ENCODE assay signal across 13 cellular contexts in the genomic region with DNA sequence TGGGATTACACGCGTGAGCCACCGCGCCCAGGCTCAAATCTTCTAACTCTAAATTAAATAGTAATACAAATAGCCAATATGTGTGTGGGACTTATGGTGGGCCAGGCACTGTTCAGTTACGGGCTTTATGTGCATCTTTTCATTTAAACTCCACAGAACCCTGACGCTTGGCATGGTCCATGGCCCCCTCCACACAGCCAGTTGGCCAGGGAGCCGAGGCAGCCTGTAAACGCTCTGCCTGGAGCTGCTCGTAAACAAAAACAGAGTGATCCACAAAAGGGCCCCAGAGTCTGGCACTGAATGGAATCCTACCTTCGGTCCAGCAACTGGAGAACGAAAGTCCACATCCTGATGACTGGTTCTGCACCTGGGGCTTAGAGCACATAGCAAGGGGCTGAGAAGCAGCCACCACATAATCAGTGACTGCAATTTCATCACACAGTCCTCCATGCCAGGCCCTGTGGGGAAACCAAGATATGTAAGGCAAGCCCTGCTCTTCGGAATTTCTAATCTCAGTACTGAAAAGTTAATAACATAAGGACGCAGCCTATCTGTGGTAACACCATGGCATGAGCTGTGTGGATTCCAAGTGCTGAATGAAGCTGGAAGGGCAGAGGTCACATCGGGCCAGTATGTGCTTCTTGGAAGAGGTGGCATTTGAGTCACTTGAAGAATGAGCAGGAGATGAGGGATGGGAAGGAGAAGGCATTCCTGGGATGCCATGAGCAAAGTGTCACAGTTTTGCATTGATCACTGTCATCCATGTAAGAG. TPM values are rescaled to one million over a fixed set of nuclear protein-coding genes. Genes with fewer than 3 reads are reported as not detected.
DNase-seq lines count a peak whose midpoint lies in the region; ATAC-seq and TF ChIP-seq lines count a peak whose summit lies in the region.
"Had no signal": no experiment of that assay in that cellular context is flagged by ENCODE, and none has a peak within 500 bp of the region (broad histone marks: within the 10 kb centered on the region; RNA-seq: fewer than 3 reads in every experiment).

No MANE protein-coding gene starts in this region.

- H3K4me1 Mint-ChIP-seq in GM23338: peaks cover 28% of the 10 kb centered on the region
- peaks cover 7 to 17% of the 10 kb centered on the region in 2 donors for H3K4me1 Mint-ChIP-seq in stimulated activated naive B cell treated with anti-CD40 and anti-IgM and Interleukin-4, amounts not matched to agents 10 μg/mL and 1 μg/mL and 100 μg/mL, for 72 hours

- no peak for ATAC-seq in GM23338
- ATAC-seq in GM18868 (IDR thresholded peaks at IDR 0.05; ENCODE audit: unreplicated experiment): no peak
- no peak for ATAC-seq in stimulated activated naive B cell treated with anti-CD40 and anti-IgM and Interleukin-4, amounts not matched to agents 10 μg/mL and 1 μg/mL and 100 μg/mL, for 72 hours (replicated peaks)

- peaks cover 17% of the 10 kb centered on the region for H3K79me1 ChIP-seq in trophoblast cell (ENCODE audit: low read length)

- no peak overlapping the region for H3K23ac ChIP-seq in trophoblast cell (ENCODE audit: low read length)

- H4K91ac ChIP-seq in trophoblast cell (ENCODE audit: low read depth, low read length): no peak overlapping the region

- no peak for TF ChIP-seq CTCF in GM23338 (conservative IDR thresholded peaks at IDR 0.05; ENCODE audit: low read depth in 2 of 2)

- H3K4me1 ChIP-seq in GM23338 (ENCODE audit: insufficient read depth) (peaks cover 7% of the 10 kb centered on the region; the same call in 1 of the 2 replicates), trophoblast cell (ENCODE audit: control insufficient read depth in 1 of 2, insufficient read depth in 2 of 2, low read length in 2 of 2) (peaks cover 29 to 36% of the 10 kb centered on the region in 2 experiments)

- no peak overlapping the region for H2BK5ac ChIP-seq in trophoblast cell (ENCODE audit: low read depth, low read length, poor library complexity)

- H3K36me3 Mint-ChIP-seq in GM23338 (ENCODE audit: low read depth): no peaks in the 10 kb centered on the region
- no peaks in the 10 kb centered on the region for H3K36me3 Mint-ChIP-seq in stimulated activated naive B cell treated with anti-CD40 and anti-IgM and Interleukin-4, amounts not matched to agents 10 μg/mL and 1 μg/mL and 100 μg/mL, for 72 hours
- H3K36me3 Mint-ChIP-seq: activated naive CD8-positive, alpha-beta T cell had no signal

- no peak overlapping the region for H3K4me3 Mint-ChIP-seq in GM23338
- no peak overlapping the region for H3K4me3 Mint-ChIP-seq in stimulated activated naive B cell treated with anti-CD40 and anti-IgM and Interleukin-4, amounts not matched to agents 10 μg/mL and 1 μg/mL and 100 μg/mL, for 72 hours
- H3K4me3 Mint-ChIP-seq: activated naive CD8-positive, alpha-beta T cell had no signal

- H3K9me3 ChIP-seq in trophoblast cell (ENCODE audit: insufficient read depth, low read depth, low read length): no peaks in the 10 kb centered on the region
- H3K9me3 ChIP-seq: upper lobe of left lung had no signal

- H2AFZ ChIP-seq in GM23338: no peak overlapping the region
- H2AFZ ChIP-seq in trophoblast cell (ENCODE audit: insufficient read depth, low read length, poor library complexity): no peak overlapping the region

- no peak overlapping the region for H4K12ac ChIP-seq in trophoblast cell (ENCODE audit: low read depth, low read length)

- H3K18ac ChIP-seq in trophoblast cell (ENCODE audit: low read length): no peak overlapping the region

- no peak overlapping the region for H3K14ac ChIP-seq in trophoblast cell (ENCODE audit: low read length)

- no peak overlapping the region for H2AK5ac ChIP-seq in trophoblast cell (ENCODE audit: low read length)

- H3K4me3 ChIP-seq in GM23338 (no peak overlapping the region), trophoblast cell (ENCODE audit: low read depth, low read length) (no peak overlapping the region)
- H3K4me3 ChIP-seq: upper lobe of left lung had no signal

- no peaks in the 10 kb centered on the region for H3K27me3 ChIP-seq in GM23338 (ENCODE audit: insufficient read depth)
- H3K27me3 ChIP-seq in trophoblast cell (ENCODE audit: insufficient read depth, low read length): no peaks in the 10 kb centered on the region
- H3K27me3 ChIP-seq: upper lobe of left lung had no signal

- H3K27ac Mint-ChIP-seq in GM23338: 0 out of 2 replicates have a peak overlapping the region, but pooled peaks have one; percentile 13
- H3K27ac Mint-ChIP-seq in stimulated activated naive B cell treated with anti-CD40 and anti-IgM and Interleukin-4, amounts not matched to agents 10 μg/mL and 1 μg/mL and 100 μg/mL, for 72 hours: no peak overlapping the region
- H3K27ac Mint-ChIP-seq: activated naive CD8-positive, alpha-beta T cell had no signal

- no peak overlapping the region for H2BK120ac ChIP-seq in trophoblast cell (ENCODE audit: insufficient read depth, low read length, poor library complexity)

- DNase-seq in GM23338 (ENCODE audit: low spot score): no peak
- DNase-seq in caudate nucleus (lab: John Stamatoyannopoulos, UW): no peak
- peak; percentile 99 for DNase-seq in trophoblast cell
- DNase-seq in T-helper 1 cell: no peak
- no peak for DNase-seq in stimulated activated naive B cell treated with anti-CD40 and anti-IgM and Interleukin-4, amounts not matched to agents 10 μg/mL and 1 μg/mL and 100 μg/mL, for 72 hours
- DNase-seq: activated CD4-positive, alpha-beta T cell treated with anti-CD3 and anti-CD28 coated beads for 48 hours; effector memory CD4-positive, alpha-beta T cell; KG1; NCI-H2227 treated with DMSO at 0.1 percent for 48 hours; nucleus accumbens; upper lobe of left lung had no signal

- H3K79me2 ChIP-seq in GM23338 (replicated peaks; ENCODE audit: insufficient read depth): no peaks in the 10 kb centered on the region
- peaks cover 3% of the 10 kb centered on the region for H3K79me2 ChIP-seq in trophoblast cell (ENCODE audit: control insufficient read depth, insufficient read depth, low read length, poor library complexity)

- H3K36me3 ChIP-seq in GM23338 (ENCODE audit: insufficient read depth) (no peaks in the 10 kb centered on the region), trophoblast cell (ENCODE audit: control insufficient read depth in 1 of 2, insufficient read depth in 2 of 2, low read length in 2 of 2) (no peaks in the 10 kb centered on the region)
- H3K36me3 ChIP-seq: upper lobe of left lung had no signal

- H3K27ac ChIP-seq in GM23338 (ENCODE audit: low read depth) (no peak overlapping the region), caudate nucleus (ENCODE audit: low read depth, low read length) (peak overlapping the region; percentile 36), trophoblast cell (ENCODE audit: low read depth, low read length) (peak overlapping the region; percentile 8)
- H3K27ac ChIP-seq: upper lobe of left lung had no signal

- no peaks in the 10 kb centered on the region for H3K9me2 ChIP-seq in GM23338 (ENCODE audit: insufficient read depth)

- no peaks in the 10 kb centered on the region for H4K20me1 ChIP-seq in GM23338 (replicated peaks; ENCODE audit: insufficient read depth)

- H4K8ac ChIP-seq in trophoblast cell (ENCODE audit: low read depth, low read length): no peak overlapping the region

- H3K27me3 Mint-ChIP-seq in GM23338 (ENCODE audit: insufficient read depth, low read depth, poor library complexity): peaks cover 9% of the 10 kb centered on the region
- peaks cover 0 to 8% of the 10 kb centered on the region in 2 donors for H3K27me3 Mint-ChIP-seq in stimulated activated naive B cell treated with anti-CD40 and anti-IgM and Interleukin-4, amounts not matched to agents 10 μg/mL and 1 μg/mL and 100 μg/mL, for 72 hours

- H3K9me3 Mint-ChIP-seq in GM23338: no peaks in the 10 kb centered on the region
- H3K9me3 Mint-ChIP-seq in stimulated activated naive B cell treated with anti-CD40 and anti-IgM and Interleukin-4, amounts not matched to agents 10 μg/mL and 1 μg/mL and 100 μg/mL, for 72 hours: no peaks in the 10 kb centered on the region

- no peak overlapping the region for H3K9ac ChIP-seq in trophoblast cell (ENCODE audit: low read length)

- WGBS in trophoblast cell (ENCODE audit: extremely low coverage, insufficient coverage, insufficient read length): no CpG with 5 or more reads among the region's 14 CpGs

- peaks cover 7% of the 10 kb centered on the region; the same call in 1 of the 2 replicates for H3F3A ChIP-seq in GM23338 (replicated peaks; ENCODE audit: low read depth)

- H2BK12ac ChIP-seq in trophoblast cell (ENCODE audit: low read length): no peak overlapping the region

- no peak overlapping the region for H3K4ac ChIP-seq in trophoblast cell (ENCODE audit: low read depth, low read length)

- H3K4me2 ChIP-seq in GM23338 (no peak overlapping the region), trophoblast cell (ENCODE audit: low read length) (peak overlapping the region; percentile 5)

TF ChIP-seq in GM23338, 12 proteins besides CTCF, POLR2A, EP300 and RAD21 (continues in another document):
- TF ChIP-seq POLR2AphosphoS5 (IDR thresholded peaks at IDR 0.05; ENCODE audit: low read depth) (no peak), EZH2phosphoT487 (IDR thresholded peaks at IDR 0.05; ENCODE audit: unreplicated experiment) (no peak), EZH2 (IDR thresholded peaks at IDR 0.05; ENCODE audit: low read depth, unreplicated experiment) (no peak), STAT1 (IDR thresholded peaks at IDR 0.05; ENCODE audit: unreplicated experiment) (no peak), NANOG (IDR thresholded peaks at IDR 0.05; ENCODE audit: borderline replicate concordance) (no peak), JUNB (IDR thresholded peaks at IDR 0.05; ENCODE audit: unreplicated experiment) (no peak)

RNA-seq across cellular contexts. Expression of a gene that starts 13.5 kb away (rescaled TPM):
- total RNA-seq in GM23338 (2014; rRNA removed; shearing (Covaris generic)): 3.6 and 5.3 TPM in 2 replicates
- polyA plus RNA-seq in GM23338 (2016; fragmentation: Nextera tagmentation; extraction: Ambion mirVana): 4.6 and 5.8 TPM in 2 replicates
- 33.2 and 33.6 TPM in 2 replicates for polyA plus RNA-seq in trophoblast cell (2013)

RNA-seq across cellular contexts. Expression of a gene that starts 20.1 kb away (rescaled TPM):
- total RNA-seq in GM23338 (2014; rRNA removed; shearing (Covaris generic)): not detected in 2 replicates
- polyA plus RNA-seq in GM23338 (2016; fragmentation: Nextera tagmentation; extraction: Ambion mirVana): 1.7 and 2.6 TPM in 2 replicates
- 0.14 TPM in 1 of 2 replicates, not detected in the other for polyA plus RNA-seq in trophoblast cell (2013)

RNA-seq across cellular contexts. Expression of a gene that starts 27.8 kb away (rescaled TPM):
- total RNA-seq in GM23338 (2014; rRNA removed; shearing (Covaris generic)): 0.43 and 1.1 TPM in 2 replicates
- 0.30 and 0.74 TPM in 2 replicates for polyA plus RNA-seq in GM23338 (2016; fragmentation: Nextera tagmentation; extraction: Ambion mirVana)
- polyA plus RNA-seq in trophoblast cell (2013): 10.8 and 11.8 TPM in 2 replicates

RNA-seq across cellular contexts. Expression of a gene that starts 43.7 kb away (rescaled TPM):
- 237 and 244 TPM in 2 replicates for total RNA-seq in GM23338 (2014; rRNA removed; shearing (Covaris generic))
- 46.7 and 55.3 TPM in 2 replicates for polyA plus RNA-seq in GM23338 (2016; fragmentation: Nextera tagmentation; extraction: Ambion mirVana)
- 119 and 120 TPM in 2 replicates for polyA plus RNA-seq in trophoblast cell (2013)

RNA-seq across cellular contexts. Expression of a gene that starts 48.5 kb away (rescaled TPM):
- total RNA-seq in GM23338 (2014; rRNA removed; shearing (Covaris generic)): 27.1 and 28.4 TPM in 2 replicates
- 19.5 and 20.3 TPM in 2 replicates for polyA plus RNA-seq in GM23338 (2016; fragmentation: Nextera tagmentation; extraction: Ambion mirVana)
- polyA plus RNA-seq in trophoblast cell (2013): 10.1 and 11.0 TPM in 2 replicates

Comparison
In these comparisons a context has a peak if more than half of its experiments do, and no peak if none do; other contexts are left out.
1. DNase-seq: peak in trophoblast cell (2 of 2); none in GM23338 (single experiment), caudate nucleus (0 of 61), T-helper 1 cell (0 of 5) and stimulated activated naive B cell treated with anti-CD40 and anti-IgM and Interleukin-4, amounts not matched to agents 10 μg/mL and 1 μg/mL and 100 μg/mL, for 72 hours (single experiment).